In the genomic region with DNA sequence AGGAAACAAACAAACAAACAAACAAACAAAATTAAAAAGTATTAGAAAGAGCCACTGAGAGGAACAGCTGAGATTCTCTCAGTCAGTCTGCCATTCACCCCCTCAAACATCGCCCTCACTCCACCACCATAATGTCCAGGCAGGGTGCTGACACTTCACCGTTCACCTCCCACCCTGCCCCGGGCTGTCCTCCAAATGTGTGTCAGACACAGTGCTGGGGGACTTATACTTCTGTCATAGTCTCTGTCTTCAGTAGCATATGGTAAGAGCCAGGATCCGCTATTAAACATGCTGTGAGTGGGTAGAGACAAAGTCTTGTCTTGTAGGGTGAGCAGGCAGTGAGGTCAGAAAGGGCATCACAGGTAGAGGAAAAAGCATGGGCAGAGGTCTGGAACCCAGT, we compare ENCODE assay signal across 1 cellular context.
TF ChIP-seq lines count a peak whose summit lies in the region.

No MANE protein-coding gene starts in this region.

TF ChIP-seq in HepG2, 621 proteins besides CTCF, POLR2A, EP300 and RAD21:
- no peak for TF ChIP-seq TOE1 (CRISPR knock-in tag; IDR thresholded peaks at IDR 0.05)
- no peak for TF ChIP-seq ZNF546 (CRISPR knock-in tag; conservative IDR thresholded peaks at IDR 0.05)
- TF ChIP-seq, protein P1, sequence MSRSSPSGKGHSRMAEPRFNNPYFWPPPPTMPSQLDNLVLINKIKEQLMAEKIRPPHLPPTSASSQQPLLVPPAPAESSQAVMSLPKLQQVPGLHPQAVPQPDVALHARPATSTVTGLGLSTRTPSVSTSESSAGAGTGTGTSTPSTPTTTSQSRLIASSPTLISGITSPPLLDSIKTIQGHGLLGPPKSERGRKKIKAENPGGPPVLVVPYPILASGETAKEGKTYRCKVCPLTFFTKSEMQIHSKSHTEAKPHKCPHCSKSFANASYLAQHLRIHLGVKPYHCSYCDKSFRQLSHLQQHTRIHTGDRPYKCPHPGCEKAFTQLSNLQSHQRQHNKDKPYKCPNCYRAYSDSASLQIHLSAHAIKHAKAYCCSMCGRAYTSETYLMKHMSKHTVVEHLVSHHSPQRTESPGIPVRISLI (CRISPR knock-in tag; IDR thresholded peaks at IDR 0.05; ENCODE audit: borderline replicate concordance) = no peak
- no peak for TF ChIP-seq ZNF563 (CRISPR knock-in tag; IDR thresholded peaks at IDR 0.05)
- no peak for TF ChIP-seq ZBTB21 (CRISPR knock-in tag; IDR thresholded peaks at IDR 0.05)
- no peak for TF ChIP-seq ZKSCAN1 (IDR thresholded peaks at IDR 0.05; ENCODE audit: low read length)
- TF ChIP-seq ZNF83 (CRISPR knock-in tag; IDR thresholded peaks at IDR 0.05; ENCODE audit: borderline replicate concordance) = no peak
- TF ChIP-seq, protein P2, sequence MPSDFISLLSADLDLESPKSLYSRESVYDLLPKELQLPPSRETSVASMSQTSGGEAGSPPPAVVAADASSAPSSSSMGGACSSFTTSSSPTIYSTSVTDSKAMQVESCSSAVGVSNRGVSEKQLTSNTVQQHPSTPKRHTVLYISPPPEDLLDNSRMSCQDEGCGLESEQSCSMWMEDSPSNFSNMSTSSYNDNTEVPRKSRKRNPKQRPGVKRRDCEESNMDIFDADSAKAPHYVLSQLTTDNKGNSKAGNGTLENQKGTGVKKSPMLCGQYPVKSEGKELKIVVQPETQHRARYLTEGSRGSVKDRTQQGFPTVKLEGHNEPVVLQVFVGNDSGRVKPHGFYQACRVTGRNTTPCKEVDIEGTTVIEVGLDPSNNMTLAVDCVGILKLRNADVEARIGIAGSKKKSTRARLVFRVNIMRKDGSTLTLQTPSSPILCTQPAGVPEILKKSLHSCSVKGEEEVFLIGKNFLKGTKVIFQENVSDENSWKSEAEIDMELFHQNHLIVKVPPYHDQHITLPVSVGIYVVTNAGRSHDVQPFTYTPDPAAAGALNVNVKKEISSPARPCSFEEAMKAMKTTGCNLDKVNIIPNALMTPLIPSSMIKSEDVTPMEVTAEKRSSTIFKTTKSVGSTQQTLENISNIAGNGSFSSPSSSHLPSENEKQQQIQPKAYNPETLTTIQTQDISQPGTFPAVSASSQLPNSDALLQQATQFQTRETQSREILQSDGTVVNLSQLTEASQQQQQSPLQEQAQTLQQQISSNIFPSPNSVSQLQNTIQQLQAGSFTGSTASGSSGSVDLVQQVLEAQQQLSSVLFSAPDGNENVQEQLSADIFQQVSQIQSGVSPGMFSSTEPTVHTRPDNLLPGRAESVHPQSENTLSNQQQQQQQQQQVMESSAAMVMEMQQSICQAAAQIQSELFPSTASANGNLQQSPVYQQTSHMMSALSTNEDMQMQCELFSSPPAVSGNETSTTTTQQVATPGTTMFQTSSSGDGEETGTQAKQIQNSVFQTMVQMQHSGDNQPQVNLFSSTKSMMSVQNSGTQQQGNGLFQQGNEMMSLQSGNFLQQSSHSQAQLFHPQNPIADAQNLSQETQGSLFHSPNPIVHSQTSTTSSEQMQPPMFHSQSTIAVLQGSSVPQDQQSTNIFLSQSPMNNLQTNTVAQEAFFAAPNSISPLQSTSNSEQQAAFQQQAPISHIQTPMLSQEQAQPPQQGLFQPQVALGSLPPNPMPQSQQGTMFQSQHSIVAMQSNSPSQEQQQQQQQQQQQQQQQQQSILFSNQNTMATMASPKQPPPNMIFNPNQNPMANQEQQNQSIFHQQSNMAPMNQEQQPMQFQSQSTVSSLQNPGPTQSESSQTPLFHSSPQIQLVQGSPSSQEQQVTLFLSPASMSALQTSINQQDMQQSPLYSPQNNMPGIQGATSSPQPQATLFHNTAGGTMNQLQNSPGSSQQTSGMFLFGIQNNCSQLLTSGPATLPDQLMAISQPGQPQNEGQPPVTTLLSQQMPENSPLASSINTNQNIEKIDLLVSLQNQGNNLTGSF (CRISPR knock-in tag; IDR thresholded peaks at IDR 0.05) = no peak
- TF ChIP-seq SAFB2 (CRISPR knock-in tag; IDR thresholded peaks at IDR 0.05; ENCODE audit: borderline replicate concordance, low read depth) = no peak
- TF ChIP-seq, protein P3, sequence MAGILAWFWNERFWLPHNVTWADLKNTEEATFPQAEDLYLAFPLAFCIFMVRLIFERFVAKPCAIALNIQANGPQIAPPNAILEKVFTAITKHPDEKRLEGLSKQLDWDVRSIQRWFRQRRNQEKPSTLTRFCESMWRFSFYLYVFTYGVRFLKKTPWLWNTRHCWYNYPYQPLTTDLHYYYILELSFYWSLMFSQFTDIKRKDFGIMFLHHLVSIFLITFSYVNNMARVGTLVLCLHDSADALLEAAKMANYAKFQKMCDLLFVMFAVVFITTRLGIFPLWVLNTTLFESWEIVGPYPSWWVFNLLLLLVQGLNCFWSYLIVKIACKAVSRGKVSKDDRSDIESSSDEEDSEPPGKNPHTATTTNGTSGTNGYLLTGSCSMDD (CRISPR knock-in tag; IDR thresholded peaks at IDR 0.05) = no peak
- no peak for TF ChIP-seq SAP130 (CRISPR knock-in tag; IDR thresholded peaks at IDR 0.05; ENCODE audit: low read depth)
TF ChIP-seq in HepG2: peak in this region for 0.
